Comparison of ENCODE assay signal across 16 cellular contexts in the genomic region with DNA sequence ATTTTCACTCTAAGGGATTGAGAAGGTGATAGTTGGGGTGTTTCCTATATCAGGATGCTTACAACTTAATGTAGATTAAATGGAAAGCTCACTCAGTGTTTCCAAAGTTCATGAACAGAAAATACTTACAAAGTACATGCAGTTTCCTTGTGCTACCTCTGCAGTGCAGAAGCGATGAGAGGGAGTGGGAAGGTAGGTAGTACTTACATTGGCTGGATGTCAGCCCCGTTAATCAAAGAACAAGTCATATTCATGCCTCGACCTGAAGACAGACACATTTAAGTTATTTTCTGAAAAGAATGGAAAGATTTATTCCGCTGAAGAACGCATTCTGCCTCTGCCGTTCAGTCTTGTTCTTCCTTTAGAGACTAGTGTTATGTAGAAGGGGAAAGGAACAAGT.
"Had no signal": no experiment of that assay in that cellular context is flagged by ENCODE, and none has a peak within 500 bp of the region (broad histone marks: within the 10 kb centered on the region; RNA-seq: fewer than 3 reads in every experiment).

No MANE protein-coding gene starts in this region.

- H3K4me3 Mint-ChIP-seq: activated CD4-positive, alpha-beta memory T cell treated with anti-CD3 and anti-CD28 coated beads for 36 hours; nephron; T-helper 1 cell treated with Interleukin-12 subunit alpha and Interleukin-12 subunit beta and Interleukin-4 antibody, amounts not matched to agents 30 μg/mL and 1 μg/mL, for 36 hours had no signal

- H3K4me1 ChIP-seq: parathyroid adenoma, sigmoid colon, upper lobe of right lung had no signal

- H3K9me3 ChIP-seq: esophagus squamous epithelium, sigmoid colon, upper lobe of right lung had no signal

- H3K27ac Mint-ChIP-seq: activated CD4-positive, alpha-beta memory T cell treated with anti-CD3 and anti-CD28 coated beads for 36 hours; nephron; T-helper 1 cell treated with Interleukin-12 subunit alpha and Interleukin-12 subunit beta and Interleukin-4 antibody, amounts not matched to agents 30 μg/mL and 1 μg/mL, for 36 hours had no signal

- DNase-seq: activated CD4-positive, alpha-beta memory T cell treated with anti-CD3 and anti-CD28 coated beads for 36 hours; activated CD4-positive, alpha-beta T cell treated with anti-CD3 and anti-CD28 coated beads for 4 hours; activated gamma-delta T cell; activated T-cell treated with anti-CD3 and anti-CD28 coated beads, Interleukin-2, amount 50 U/mL, for 1 hour; aorta; brain microvascular endothelial cell; effector CD4-positive, alpha-beta T cell; esophagus squamous epithelium; sigmoid colon; stimulated activated CD4-positive, alpha-beta T cell treated with anti-CD3 and anti-CD28 coated beads, Interleukin-4, amount 100 ng/mL, for 4 hours; stimulated activated naive CD4-positive, alpha-beta T cell; upper lobe of right lung; WERI-Rb-1 had no signal

- H3K27me3 Mint-ChIP-seq: activated CD4-positive, alpha-beta memory T cell treated with anti-CD3 and anti-CD28 coated beads for 36 hours had no signal

- H3K27ac ChIP-seq: brain microvascular endothelial cell, parathyroid adenoma, sigmoid colon, upper lobe of right lung, WERI-Rb-1 had no signal

- H3K9me3 Mint-ChIP-seq: activated CD4-positive, alpha-beta memory T cell treated with anti-CD3 and anti-CD28 coated beads for 36 hours; nephron; T-helper 1 cell treated with Interleukin-12 subunit alpha and Interleukin-12 subunit beta and Interleukin-4 antibody, amounts not matched to agents 30 μg/mL and 1 μg/mL, for 36 hours had no signal

- H3K4me3 ChIP-seq: esophagus squamous epithelium, sigmoid colon, upper lobe of right lung had no signal

- H3K9ac ChIP-seq: parathyroid adenoma had no signal

- H2AFZ ChIP-seq: parathyroid adenoma had no signal

- ATAC-seq: upper lobe of right lung had no signal

- H3K36me3 Mint-ChIP-seq: activated CD4-positive, alpha-beta memory T cell treated with anti-CD3 and anti-CD28 coated beads for 36 hours had no signal

- H3K36me3 ChIP-seq: brain microvascular endothelial cell, esophagus squamous epithelium, sigmoid colon, upper lobe of right lung, WERI-Rb-1 had no signal

- H3K27me3 ChIP-seq: brain microvascular endothelial cell, esophagus squamous epithelium, sigmoid colon, upper lobe of right lung had no signal
